Comparison of ENCODE assay signal across 1 cellular context in the genomic region with DNA sequence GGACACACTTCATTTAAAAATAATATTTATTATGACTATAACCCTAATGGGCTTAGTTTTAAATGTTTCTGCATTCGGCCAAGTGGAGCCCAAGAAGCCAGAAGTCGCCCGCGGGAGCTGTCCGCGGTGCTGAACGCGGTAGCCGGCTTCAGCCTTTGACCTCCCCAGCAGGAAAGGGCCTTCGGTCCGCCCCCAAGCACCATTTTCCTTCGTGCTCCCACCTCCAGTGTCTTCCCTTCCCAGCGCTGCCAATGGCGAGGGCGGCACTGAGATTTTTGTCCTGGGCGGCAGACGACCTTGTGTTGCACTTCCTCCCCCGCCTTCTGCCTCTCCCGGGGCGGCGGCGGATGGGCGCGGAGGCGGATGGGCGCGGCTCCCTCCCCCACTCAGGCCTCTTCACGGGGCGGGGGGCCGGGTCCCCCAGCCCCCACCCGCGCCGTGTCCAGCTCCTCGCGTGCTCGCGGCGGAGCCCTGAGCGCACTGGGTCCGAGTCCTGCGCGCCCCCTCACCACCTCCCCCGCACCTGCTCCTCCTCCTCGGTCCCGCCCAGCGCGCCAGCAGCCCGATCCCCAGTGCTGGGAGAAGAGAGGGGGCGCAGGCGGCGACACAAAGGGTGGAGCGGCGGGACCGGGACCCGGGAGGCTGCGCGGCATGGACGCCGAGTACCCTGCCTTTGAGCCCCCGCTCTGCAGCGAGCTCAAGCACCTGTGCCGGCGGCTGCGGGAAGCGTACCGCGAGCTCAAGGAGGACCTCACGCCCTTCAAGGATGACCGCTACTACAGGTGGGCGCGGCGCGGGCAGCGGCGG.
TF ChIP-seq lines count a peak whose summit lies in the region.

No MANE protein-coding gene starts in this region.

TF ChIP-seq in HepG2, 621 proteins besides CTCF, POLR2A, EP300 and RAD21 (continued from another document and continues in another):
- TF ChIP-seq PRDM15 (CRISPR knock-in tag; IDR thresholded peaks at IDR 0.05) (peak; percentile 53; the same call in 1 of the 2 replicates), MNT (IDR thresholded peaks at IDR 0.05) (no peak), ELF3 (CRISPR knock-in tag; IDR thresholded peaks at IDR 0.05) (peak; percentile 96), ZNF652 (CRISPR knock-in tag; IDR thresholded peaks at IDR 0.05; ENCODE audit: borderline replicate concordance, low read depth) (peak; percentile 62; the same call in 1 of the 2 replicates), HDAC2 (CRISPR knock-in tag; IDR thresholded peaks at IDR 0.05) (peak; percentile 95), NFE2L1 (CRISPR knock-in tag; IDR thresholded peaks at IDR 0.05; ENCODE audit: borderline replicate concordance) (no peak), ZNF292 (CRISPR knock-in tag; IDR thresholded peaks at IDR 0.05; ENCODE audit: borderline replicate concordance, low read depth) (no peak), CCDC6 (CRISPR knock-in tag; IDR thresholded peaks at IDR 0.05) (peak; percentile 75), ZNF562 (CRISPR knock-in tag; IDR thresholded peaks at IDR 0.05; ENCODE audit: borderline replicate concordance) (peak; percentile 24; the same call in 1 of the 2 replicates), RBM22 (optimal IDR thresholded peaks at IDR 0.05; ENCODE audit: low read length) (no peak), FOXO4 (CRISPR knock-in tag; conservative IDR thresholded peaks at IDR 0.05) (0 out of 2 replicates have a peak, but pooled peaks have one; percentile 95), ZNF543 (CRISPR knock-in tag; IDR thresholded peaks at IDR 0.05) (peak; percentile 68; the same call in 1 of the 2 replicates), TCF7 (IDR thresholded peaks at IDR 0.05; ENCODE audit: low read depth) (no peak; the same call in 1 of the 2 replicates), ZNF136 (CRISPR knock-in tag; IDR thresholded peaks at IDR 0.05; ENCODE audit: low read depth) (peak; percentile 98; the same call in 1 of the 2 replicates), ZIK1 (CRISPR knock-in tag; IDR thresholded peaks at IDR 0.05; ENCODE audit: borderline replicate concordance, low read depth) (peak; percentile 76; the same call in 1 of the 2 replicates), ATF4 (CRISPR knock-in tag; IDR thresholded peaks at IDR 0.05) (peak in 1 of 2 experiments; percentile 75; a peak in 2 of 4 replicates), TARDBP (CRISPR knock-in tag; IDR thresholded peaks at IDR 0.05) (peak; percentile 69; the same call in 1 of the 2 replicates), NR2F2 (IDR thresholded peaks at IDR 0.05; ENCODE audit: borderline replicate concordance, low read depth) (0 out of 2 replicates have a peak, but pooled peaks have one; percentile 50), CBX2 (IDR thresholded peaks at IDR 0.05; ENCODE audit: low read depth, low read length) (no peak), CBX2 (CRISPR knock-in tag; IDR thresholded peaks at IDR 0.05; ENCODE audit: low read depth) (0 out of 2 replicates have a peak, but pooled peaks have one; percentile 85), GATA4 (IDR thresholded peaks at IDR 0.05; ENCODE audit: borderline replicate concordance, low read depth) (no peak), MXD1 (CRISPR knock-in tag; IDR thresholded peaks at IDR 0.05) (peak; percentile 86), ZNF567 (CRISPR knock-in tag; IDR thresholded peaks at IDR 0.05; ENCODE audit: borderline replicate concordance) (no peak), ZNF777 (CRISPR knock-in tag; IDR thresholded peaks at IDR 0.05) (peak; percentile 87), MEF2D (CRISPR knock-in tag; IDR thresholded peaks at IDR 0.05) (peak; percentile 78), SETDB1 (CRISPR knock-in tag; IDR thresholded peaks at IDR 0.05; ENCODE audit: borderline replicate concordance) (no peak), WIZ (CRISPR knock-in tag; IDR thresholded peaks at IDR 0.05) (peak; percentile 100)
- TF ChIP-seq, protein P1, sequence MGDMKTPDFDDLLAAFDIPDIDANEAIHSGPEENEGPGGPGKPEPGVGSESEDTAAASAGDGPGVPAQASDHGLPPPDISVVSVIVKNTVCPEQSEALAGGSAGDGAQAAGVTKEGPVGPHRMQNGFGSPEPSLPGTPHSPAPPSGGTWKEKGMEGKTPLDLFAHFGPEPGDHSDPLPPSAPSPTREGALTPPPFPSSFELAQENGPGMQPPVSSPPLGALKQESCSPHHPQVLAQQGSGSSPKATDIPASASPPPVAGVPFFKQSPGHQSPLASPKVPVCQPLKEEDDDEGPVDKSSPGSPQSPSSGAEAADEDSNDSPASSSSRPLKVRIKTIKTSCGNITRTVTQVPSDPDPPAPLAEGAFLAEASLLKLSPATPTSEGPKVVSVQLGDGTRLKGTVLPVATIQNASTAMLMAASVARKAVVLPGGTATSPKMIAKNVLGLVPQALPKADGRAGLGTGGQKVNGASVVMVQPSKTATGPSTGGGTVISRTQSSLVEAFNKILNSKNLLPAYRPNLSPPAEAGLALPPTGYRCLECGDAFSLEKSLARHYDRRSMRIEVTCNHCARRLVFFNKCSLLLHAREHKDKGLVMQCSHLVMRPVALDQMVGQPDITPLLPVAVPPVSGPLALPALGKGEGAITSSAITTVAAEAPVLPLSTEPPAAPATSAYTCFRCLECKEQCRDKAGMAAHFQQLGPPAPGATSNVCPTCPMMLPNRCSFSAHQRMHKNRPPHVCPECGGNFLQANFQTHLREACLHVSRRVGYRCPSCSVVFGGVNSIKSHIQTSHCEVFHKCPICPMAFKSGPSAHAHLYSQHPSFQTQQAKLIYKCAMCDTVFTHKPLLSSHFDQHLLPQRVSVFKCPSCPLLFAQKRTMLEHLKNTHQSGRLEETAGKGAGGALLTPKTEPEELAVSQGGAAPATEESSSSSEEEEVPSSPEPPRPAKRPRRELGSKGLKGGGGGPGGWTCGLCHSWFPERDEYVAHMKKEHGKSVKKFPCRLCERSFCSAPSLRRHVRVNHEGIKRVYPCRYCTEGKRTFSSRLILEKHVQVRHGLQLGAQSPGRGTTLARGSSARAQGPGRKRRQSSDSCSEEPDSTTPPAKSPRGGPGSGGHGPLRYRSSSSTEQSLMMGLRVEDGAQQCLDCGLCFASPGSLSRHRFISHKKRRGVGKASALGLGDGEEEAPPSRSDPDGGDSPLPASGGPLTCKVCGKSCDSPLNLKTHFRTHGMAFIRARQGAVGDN (CRISPR knock-in tag; IDR thresholded peaks at IDR 0.05): peak; percentile 67
- TF ChIP-seq, protein P2, sequence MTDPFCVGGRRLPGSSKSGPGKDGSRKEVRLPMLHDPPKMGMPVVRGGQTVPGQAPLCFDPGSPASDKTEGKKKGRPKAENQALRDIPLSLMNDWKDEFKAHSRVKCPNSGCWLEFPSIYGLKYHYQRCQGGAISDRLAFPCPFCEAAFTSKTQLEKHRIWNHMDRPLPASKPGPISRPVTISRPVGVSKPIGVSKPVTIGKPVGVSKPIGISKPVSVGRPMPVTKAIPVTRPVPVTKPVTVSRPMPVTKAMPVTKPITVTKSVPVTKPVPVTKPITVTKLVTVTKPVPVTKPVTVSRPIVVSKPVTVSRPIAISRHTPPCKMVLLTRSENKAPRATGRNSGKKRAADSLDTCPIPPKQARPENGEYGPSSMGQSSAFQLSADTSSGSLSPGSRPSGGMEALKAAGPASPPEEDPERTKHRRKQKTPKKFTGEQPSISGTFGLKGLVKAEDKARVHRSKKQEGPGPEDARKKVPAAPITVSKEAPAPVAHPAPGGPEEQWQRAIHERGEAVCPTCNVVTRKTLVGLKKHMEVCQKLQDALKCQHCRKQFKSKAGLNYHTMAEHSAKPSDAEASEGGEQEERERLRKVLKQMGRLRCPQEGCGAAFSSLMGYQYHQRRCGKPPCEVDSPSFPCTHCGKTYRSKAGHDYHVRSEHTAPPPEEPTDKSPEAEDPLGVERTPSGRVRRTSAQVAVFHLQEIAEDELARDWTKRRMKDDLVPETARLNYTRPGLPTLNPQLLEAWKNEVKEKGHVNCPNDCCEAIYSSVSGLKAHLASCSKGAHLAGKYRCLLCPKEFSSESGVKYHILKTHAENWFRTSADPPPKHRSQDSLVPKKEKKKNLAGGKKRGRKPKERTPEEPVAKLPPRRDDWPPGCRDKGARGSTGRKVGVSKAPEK (CRISPR knock-in tag; IDR thresholded peaks at IDR 0.05; ENCODE audit: borderline replicate concordance): no peak
- TF ChIP-seq, protein P3, sequence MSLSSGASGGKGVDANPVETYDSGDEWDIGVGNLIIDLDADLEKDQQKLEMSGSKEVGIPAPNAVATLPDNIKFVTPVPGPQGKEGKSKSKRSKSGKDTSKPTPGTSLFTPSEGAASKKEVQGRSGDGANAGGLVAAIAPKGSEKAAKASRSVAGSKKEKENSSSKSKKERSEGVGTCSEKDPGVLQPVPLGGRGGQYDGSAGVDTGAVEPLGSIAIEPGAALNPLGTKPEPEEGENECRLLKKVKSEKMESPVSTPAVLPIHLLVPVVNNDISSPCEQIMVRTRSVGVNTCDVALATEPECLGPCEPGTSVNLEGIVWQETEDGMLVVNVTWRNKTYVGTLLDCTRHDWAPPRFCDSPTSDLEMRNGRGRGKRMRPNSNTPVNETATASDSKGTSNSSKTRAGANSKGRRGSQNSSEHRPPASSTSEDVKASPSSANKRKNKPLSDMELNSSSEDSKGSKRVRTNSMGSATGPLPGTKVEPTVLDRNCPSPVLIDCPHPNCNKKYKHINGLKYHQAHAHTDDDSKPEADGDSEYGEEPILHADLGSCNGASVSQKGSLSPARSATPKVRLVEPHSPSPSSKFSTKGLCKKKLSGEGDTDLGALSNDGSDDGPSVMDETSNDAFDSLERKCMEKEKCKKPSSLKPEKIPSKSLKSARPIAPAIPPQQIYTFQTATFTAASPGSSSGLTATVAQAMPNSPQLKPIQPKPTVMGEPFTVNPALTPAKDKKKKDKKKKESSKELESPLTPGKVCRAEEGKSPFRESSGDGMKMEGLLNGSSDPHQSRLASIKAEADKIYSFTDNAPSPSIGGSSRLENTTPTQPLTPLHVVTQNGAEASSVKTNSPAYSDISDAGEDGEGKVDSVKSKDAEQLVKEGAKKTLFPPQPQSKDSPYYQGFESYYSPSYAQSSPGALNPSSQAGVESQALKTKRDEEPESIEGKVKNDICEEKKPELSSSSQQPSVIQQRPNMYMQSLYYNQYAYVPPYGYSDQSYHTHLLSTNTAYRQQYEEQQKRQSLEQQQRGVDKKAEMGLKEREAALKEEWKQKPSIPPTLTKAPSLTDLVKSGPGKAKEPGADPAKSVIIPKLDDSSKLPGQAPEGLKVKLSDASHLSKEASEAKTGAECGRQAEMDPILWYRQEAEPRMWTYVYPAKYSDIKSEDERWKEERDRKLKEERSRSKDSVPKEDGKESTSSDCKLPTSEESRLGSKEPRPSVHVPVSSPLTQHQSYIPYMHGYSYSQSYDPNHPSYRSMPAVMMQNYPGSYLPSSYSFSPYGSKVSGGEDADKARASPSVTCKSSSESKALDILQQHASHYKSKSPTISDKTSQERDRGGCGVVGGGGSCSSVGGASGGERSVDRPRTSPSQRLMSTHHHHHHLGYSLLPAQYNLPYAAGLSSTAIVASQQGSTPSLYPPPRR (CRISPR knock-in tag; IDR thresholded peaks at IDR 0.05; ENCODE audit: borderline replicate concordance): no peak; the same call in none of the 2 replicates
